Comparison of ENCODE assay signal across 18 cellular contexts in the genomic region with DNA sequence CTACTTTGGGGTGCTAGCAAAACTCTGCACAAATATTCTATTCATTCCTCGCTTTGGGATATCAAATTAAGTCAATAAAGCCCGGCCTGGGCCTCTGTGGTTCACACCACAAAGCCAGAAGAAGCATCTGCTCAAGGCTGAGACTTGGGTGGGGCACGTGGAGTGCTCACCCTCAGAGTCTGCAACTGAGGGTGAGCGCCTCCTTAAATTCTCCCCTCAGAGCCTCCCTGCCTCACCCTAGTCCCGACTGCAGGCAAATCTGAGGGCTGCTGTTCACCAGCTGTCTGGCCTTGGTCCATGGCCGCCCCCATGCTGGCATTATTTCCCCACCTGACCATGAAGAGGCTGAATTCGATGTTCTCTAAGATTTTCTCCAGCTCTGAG. TPM values are rescaled to one million over a fixed set of nuclear protein-coding genes. Genes with fewer than 3 reads are reported as not detected.
"Had no signal": no experiment of that assay in that cellular context is flagged by ENCODE, and none has a peak within 500 bp of the region (broad histone marks: within the 10 kb centered on the region; RNA-seq: fewer than 3 reads in every experiment).

No MANE protein-coding gene starts in this region.

- H3K4me3 Mint-ChIP-seq: activated CD4-positive, alpha-beta memory T cell treated with anti-CD3 and anti-CD28 coated beads for 36 hours; activated CD4-positive, alpha-beta T cell treated with anti-CD3 and anti-CD28 coated beads for 36 hours; activated CD8-positive, alpha-beta memory T cell treated with anti-CD3 and anti-CD28 coated beads, Interleukin-2, amount 10 ng/mL, durations not matched to agents 7 days and 5 days; activated naive CD4-positive, alpha-beta T cell treated with anti-CD3 and anti-CD28 coated beads, Interleukin-2, amount 10 ng/mL, durations not matched to agents 7 days and 5 days; T-helper 1 cell treated with Interleukin-12 subunit alpha and Interleukin-12 subunit beta and Interleukin-4 antibody, amounts not matched to agents 30 μg/mL and 1 μg/mL, for 36 hours had no signal

- H3K4me3 ChIP-seq: adrenal gland, hepatocyte, right atrium auricular region had no signal

- ATAC-seq: activated CD4-positive, alpha-beta T cell treated with anti-CD3 and anti-CD28 coated beads for 36 hours; activated CD8-positive, alpha-beta memory T cell treated with anti-CD3 and anti-CD28 coated beads, Interleukin-2, amount 10 ng/mL, durations not matched to agents 7 days and 5 days; left ventricle myocardium superior; stimulated activated naive CD8-positive, alpha-beta T cell treated with anti-CD3 and anti-CD28 coated beads, Interleukin-15, Interleukin-2, amounts not matched to agents 100 U/mL and 50 U/mL, for 24 hours had no signal

- FAIRE-seq: colon, small intestine had no signal

- H3K36me3 ChIP-seq: adrenal gland, esophagus muscularis mucosa, right atrium auricular region, WERI-Rb-1 had no signal

- H3K9me3 ChIP-seq: adrenal gland, esophagus muscularis mucosa, right atrium auricular region had no signal

- H2AFZ ChIP-seq: hepatocyte had no signal

- H3K36me3 Mint-ChIP-seq: activated CD4-positive, alpha-beta memory T cell treated with anti-CD3 and anti-CD28 coated beads for 36 hours; activated naive CD4-positive, alpha-beta T cell treated with anti-CD3 and anti-CD28 coated beads, Interleukin-2, amount 10 ng/mL, durations not matched to agents 7 days and 5 days had no signal

- DNase-seq: activated CD4-positive, alpha-beta memory T cell treated with anti-CD3 and anti-CD28 coated beads for 36 hours; activated CD4-positive, alpha-beta T cell treated with anti-CD3 and anti-CD28 coated beads for 36 hours; activated CD8-positive, alpha-beta memory T cell treated with anti-CD3 and anti-CD28 coated beads, Interleukin-2, amount 10 ng/mL, durations not matched to agents 7 days and 5 days; activated naive CD4-positive, alpha-beta T cell treated with anti-CD3 and anti-CD28 coated beads, Interleukin-2, amount 10 ng/mL, durations not matched to agents 7 days and 5 days; activated T-cell treated with anti-CD3 and anti-CD28 coated beads, Interleukin-2, amount 50 U/mL, for 1 hour; adrenal gland; caudate nucleus; left ventricle myocardium superior; small intestine; stimulated activated naive CD8-positive, alpha-beta T cell treated with anti-CD3 and anti-CD28 coated beads, Interleukin-15, Interleukin-2, amounts not matched to agents 100 U/mL and 50 U/mL, for 24 hours; trophoblast cell; WERI-Rb-1 had no signal

- H3K9me3 Mint-ChIP-seq: activated CD4-positive, alpha-beta memory T cell treated with anti-CD3 and anti-CD28 coated beads for 36 hours; activated naive CD4-positive, alpha-beta T cell treated with anti-CD3 and anti-CD28 coated beads, Interleukin-2, amount 10 ng/mL, durations not matched to agents 7 days and 5 days; T-helper 1 cell treated with Interleukin-12 subunit alpha and Interleukin-12 subunit beta and Interleukin-4 antibody, amounts not matched to agents 30 μg/mL and 1 μg/mL, for 36 hours had no signal

- H3K27ac ChIP-seq: adrenal gland, esophagus muscularis mucosa, hepatocyte, right atrium auricular region, WERI-Rb-1 had no signal

- H3K27ac Mint-ChIP-seq: activated CD4-positive, alpha-beta memory T cell treated with anti-CD3 and anti-CD28 coated beads for 36 hours; activated CD4-positive, alpha-beta T cell treated with anti-CD3 and anti-CD28 coated beads for 36 hours; activated CD8-positive, alpha-beta memory T cell treated with anti-CD3 and anti-CD28 coated beads, Interleukin-2, amount 10 ng/mL, durations not matched to agents 7 days and 5 days; activated naive CD4-positive, alpha-beta T cell treated with anti-CD3 and anti-CD28 coated beads, Interleukin-2, amount 10 ng/mL, durations not matched to agents 7 days and 5 days; T-helper 1 cell treated with Interleukin-12 subunit alpha and Interleukin-12 subunit beta and Interleukin-4 antibody, amounts not matched to agents 30 μg/mL and 1 μg/mL, for 36 hours had no signal

- H3K79me2 ChIP-seq: hepatocyte had no signal

RNA-seq across cellular contexts. Expression of a gene that starts 1.7 kb away (rescaled TPM):
- total RNA-seq: activated CD4-positive, alpha-beta memory T cell treated with anti-CD3 and anti-CD28 coated beads for 36 hours; activated CD4-positive, alpha-beta T cell treated with anti-CD3 and anti-CD28 coated beads for 36 hours; activated CD8-positive, alpha-beta memory T cell treated with anti-CD3 and anti-CD28 coated beads, Interleukin-2, amount 10 ng/mL, durations not matched to agents 7 days and 5 days; left ventricle myocardium superior; mesenteric fat pad; right atrium auricular region had no signal
